In the genomic region with DNA sequence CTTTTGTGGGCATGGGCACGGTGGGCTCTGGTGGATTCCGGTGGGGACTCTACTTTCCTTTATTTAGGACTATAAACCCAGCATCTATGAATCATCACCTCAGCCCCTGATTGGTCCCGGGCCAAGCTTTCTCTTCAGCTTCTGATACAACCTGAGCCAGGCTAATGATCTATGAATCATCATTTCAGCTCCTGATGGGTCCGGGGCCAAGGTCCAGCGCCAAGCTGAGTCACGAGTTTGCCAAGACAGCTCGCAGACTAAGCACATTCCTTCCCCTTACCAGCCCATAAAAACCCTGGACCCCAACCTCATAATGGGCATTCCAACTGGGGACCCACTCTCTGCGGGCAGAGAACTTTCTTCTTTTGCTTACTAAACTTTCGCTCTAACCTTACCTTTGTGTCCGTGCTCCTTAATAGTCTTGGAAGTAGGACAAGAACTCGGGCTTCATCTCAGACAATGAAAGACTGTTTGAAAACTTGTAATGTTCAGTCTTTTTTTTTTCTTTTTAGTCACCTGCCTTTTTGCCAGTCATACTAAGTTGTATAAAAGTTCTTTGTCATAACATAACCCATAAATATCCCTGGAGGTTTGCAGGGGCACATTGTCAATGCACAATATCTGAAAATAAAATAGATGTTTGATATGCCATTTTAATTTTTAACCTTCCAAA, we compare ENCODE assay signal across 12 cellular contexts.
DNase-seq lines count a peak whose midpoint lies in the region; TF ChIP-seq lines count a peak whose summit lies in the region.
"Had no signal": no experiment of that assay in that cellular context is flagged by ENCODE, and none has a peak within 500 bp of the region (broad histone marks: within the 10 kb centered on the region; RNA-seq: fewer than 3 reads in every experiment).

No MANE protein-coding gene starts in this region.

- TF ChIP-seq CTCF in cardiac fibroblast (IDR thresholded peaks at IDR 0.05; ENCODE audit: low read depth, low read length) (no peak), GM13976 (IDR thresholded peaks at IDR 0.05; ENCODE audit: borderline replicate concordance, control extremely low read depth, extremely low read depth, insufficient read depth, missing control alignments) (no peak)

- H3K4me2 ChIP-seq in GM23248 (ENCODE audit: unreplicated experiment), result no peak overlapping the region

- H3K27ac ChIP-seq in GM23248, result no peak overlapping the region

- H2AFZ ChIP-seq in GM23248, result no peak overlapping the region

- DNase-seq in DMS 273 (lab: John Stamatoyannopoulos, UW; ENCODE audit: unreplicated experiment) (peak; percentile 52), NCI-H446 (lab: John Stamatoyannopoulos, UW) (peak; percentile 78 to 89), cardiac fibroblast (ENCODE audit: low read depth in 2 of 2) (peak; percentile 86 to 87), non-pigmented ciliary epithelial cell (ENCODE audit: low read depth) (peak; percentile 35), GM13976 (ENCODE audit: low spot score) (no peak), GM23248 (no peak), dermis blood vessel endothelial cell (no peak), iPS-NIHi7 (ENCODE audit: extremely low spot score) (no peak)
- DNase-seq: activated CD8-positive, alpha-beta memory T cell treated with anti-CD3 and anti-CD28 coated beads, Interleukin-2, amount 50 U/mL, for 4 hours; CD4-positive, alpha-beta T cell; NCI-H2081 treated with DMSO at 0.1 percent for 48 hours; nucleus accumbens had no signal

- H3F3A ChIP-seq in GM23248 (ENCODE audit: insufficient read depth), result no peaks in the 10 kb centered on the region

- H4K20me1 ChIP-seq in GM23248 (ENCODE audit: insufficient read depth), result no peaks in the 10 kb centered on the region

- no peak overlapping the region for H3K9ac ChIP-seq in GM23248

- H3K4me1 ChIP-seq in GM23248 (ENCODE audit: insufficient read depth), result no peaks in the 10 kb centered on the region

- no peaks in the 10 kb centered on the region for H3K9me3 ChIP-seq in GM23248 (ENCODE audit: low read depth)

- in situ Hi-C loops in GM13976 (cut with MboI; ENCODE audit: low sequenced_read_pairs, unreplicated experiment), result no loop called here
- in situ Hi-C loops in GM23248 (cut with MboI), result no loop called here

- WGBS in GM23248 (ENCODE audit: low coverage in 1 of 2, low lambda C conversion rate in 2 of 2, missing lambda C conversion rate in 2 of 2), 2 experiments, result 43 to 44% methylated on average over 11 of the region's 11 CpGs

- no peaks in the 10 kb centered on the region for H3K36me3 ChIP-seq in GM23248 (ENCODE audit: low read depth)

- no peaks in the 10 kb centered on the region; the same call in 1 of the 2 replicates for H3K9me2 ChIP-seq in GM23248 (ENCODE audit: insufficient read depth)

- H3K27me3 ChIP-seq in GM23248 (replicated peaks; ENCODE audit: insufficient read depth), result no peaks in the 10 kb centered on the region

- H3K79me2 ChIP-seq in GM23248 (ENCODE audit: insufficient read depth), result no peaks in the 10 kb centered on the region

- H3K4me3 ChIP-seq in cardiac fibroblast (replicated peaks in 1 of 2; ENCODE audit: low read depth in 2 of 2, low read length in 2 of 2) (no peak overlapping the region), GM23248 (no peak overlapping the region)

Comparison
In these comparisons a context has a peak if more than half of its experiments do, and no peak if none do; other contexts are left out.
1. DNase-seq: peak in DMS 273 (single experiment), NCI-H446 (2 of 2), cardiac fibroblast (2 of 2) and non-pigmented ciliary epithelial cell (single experiment); none in GM13976 (single experiment), GM23248 (single experiment), dermis blood vessel endothelial cell (single experiment) and iPS-NIHi7 (single experiment).